In the genomic region with DNA sequence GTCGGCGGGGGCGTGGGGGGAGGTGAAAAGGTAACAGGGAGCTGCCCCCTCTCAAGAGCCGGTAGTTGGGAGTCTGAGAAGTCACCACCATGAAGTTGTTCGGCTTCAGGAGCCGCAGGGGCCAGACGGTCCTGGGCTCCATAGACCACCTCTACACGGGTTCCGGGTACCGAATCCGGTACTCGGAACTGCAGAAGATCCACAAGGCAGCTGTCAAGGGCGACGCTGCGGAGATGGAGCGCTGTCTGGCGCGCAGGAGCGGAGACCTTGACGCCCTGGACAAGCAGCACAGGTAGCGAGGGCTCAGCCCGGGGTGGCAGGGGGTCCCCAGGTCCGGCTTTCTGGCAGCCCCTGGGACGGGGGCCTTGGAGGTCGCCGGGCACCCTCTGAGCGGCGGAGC, we compare ENCODE assay signal across 8 cellular contexts. TPM values are rescaled to one million over a fixed set of nuclear protein-coding genes. Genes with fewer than 3 reads are reported as not detected.
DNase-seq lines count a peak whose midpoint lies in the region; ATAC-seq and TF ChIP-seq lines count a peak whose summit lies in the region.

No MANE protein-coding gene starts in this region.

- H3K9me3 Mint-ChIP-seq in activated T-helper 2 cell treated with anti-CD3 and anti-CD28 coated beads, Interferon-gamma antibody, Interleukin-2, Interleukin-4, amounts not matched to agents 10 μg/mL and 5 μg/mL and 100 μg/mL, durations not matched to agents 14 hours and 24 hours and 36 hours: no peaks in the 10 kb centered on the region

- intact Hi-C loops in activated T-helper 2 cell treated with anti-CD3 and anti-CD28 coated beads, Interferon-gamma antibody, Interleukin-2, Interleukin-4, amounts not matched to agents 10 μg/mL and 5 μg/mL and 100 μg/mL, durations not matched to agents 14 hours and 24 hours and 36 hours (cut with micrococcal nuclease): loop anchor here (5.0 kb wide), 1 partner anchor 238 kb away; no protein-coding TSS in a partner anchor
- intact Hi-C loops in lower lobe of right lung (cut with DNase I): no loop called here

- peaks cover 3% of the 10 kb centered on the region for H3K4me1 Mint-ChIP-seq in activated T-helper 2 cell treated with anti-CD3 and anti-CD28 coated beads, Interferon-gamma antibody, Interleukin-2, Interleukin-4, amounts not matched to agents 10 μg/mL and 5 μg/mL and 100 μg/mL, durations not matched to agents 14 hours and 24 hours and 36 hours (ENCODE audit: low read depth)

- H3K27ac Mint-ChIP-seq in activated T-helper 2 cell treated with anti-CD3 and anti-CD28 coated beads, Interferon-gamma antibody, Interleukin-2, Interleukin-4, amounts not matched to agents 10 μg/mL and 5 μg/mL and 100 μg/mL, durations not matched to agents 14 hours and 24 hours and 36 hours: peak overlapping the region; percentile 29

- H3K4me1 ChIP-seq in lower lobe of right lung: no peaks in the 10 kb centered on the region

- H3K27ac ChIP-seq in lower lobe of right lung: no peak overlapping the region

- DNase-seq in AG04449 (ENCODE audit: low read depth, low spot score) (no peak), lower lobe of right lung (no peak), midbrain (lab: John Stamatoyannopoulos, UW) (no peak), DMS153 (lab: John Stamatoyannopoulos, UW) (no peak), SHP77 (lab: John Stamatoyannopoulos, UW) (no peak)
- no peak for DNase-seq in activated T-helper 2 cell treated with anti-CD3 and anti-CD28 coated beads, Interferon-gamma antibody, Interleukin-2, Interleukin-4, amounts not matched to agents 10 μg/mL and 5 μg/mL and 100 μg/mL, durations not matched to agents 14 hours and 24 hours and 36 hours (ENCODE audit: low spot score)

- H3K27me3 Mint-ChIP-seq in activated T-helper 2 cell treated with anti-CD3 and anti-CD28 coated beads, Interferon-gamma antibody, Interleukin-2, Interleukin-4, amounts not matched to agents 10 μg/mL and 5 μg/mL and 100 μg/mL, durations not matched to agents 14 hours and 24 hours and 36 hours (ENCODE audit: low read depth): peaks cover 7% of the 10 kb centered on the region

- TF ChIP-seq CTCF in AG04449 (IDR thresholded peaks at IDR 0.05; ENCODE audit: insufficient read depth, low read length, missing control alignments): no peak
- no peak for TF ChIP-seq CTCF in lower lobe of right lung (IDR thresholded peaks at IDR 0.05)

- ATAC-seq in GM21723 (IDR thresholded peaks at IDR 0.05; ENCODE audit: unreplicated experiment) (peak; percentile 5), lower lobe of right lung (peak in 1 of 2 donors; percentile 43), HG03457 (IDR thresholded peaks at IDR 0.05; ENCODE audit: unreplicated experiment) (no peak)

- H3K36me3 Mint-ChIP-seq in activated T-helper 2 cell treated with anti-CD3 and anti-CD28 coated beads, Interferon-gamma antibody, Interleukin-2, Interleukin-4, amounts not matched to agents 10 μg/mL and 5 μg/mL and 100 μg/mL, durations not matched to agents 14 hours and 24 hours and 36 hours (ENCODE audit: low read depth): no peaks in the 10 kb centered on the region

- H3K27me3 ChIP-seq in lower lobe of right lung (ENCODE audit: low read depth): no peaks in the 10 kb centered on the region

- 0 out of 2 replicates have a peak overlapping the region, but pooled peaks have one; percentile 27 for H3K4me3 ChIP-seq in AG04449 (ENCODE audit: low read depth, low read length)
- peak overlapping the region; percentile 52 for H3K4me3 ChIP-seq in lower lobe of right lung

- no peaks in the 10 kb centered on the region for H3K9me3 ChIP-seq in lower lobe of right lung

- CTCF ChIA-PET in AG04449 (lab: Yijun Ruan, JAX): no interaction called here

- POLR2A ChIA-PET in AG04449 (lab: Yijun Ruan, JAX): no interaction called here

- H3K36me3 ChIP-seq in lower lobe of right lung: no peaks in the 10 kb centered on the region

- H3K4me3 Mint-ChIP-seq in activated T-helper 2 cell treated with anti-CD3 and anti-CD28 coated beads, Interferon-gamma antibody, Interleukin-2, Interleukin-4, amounts not matched to agents 10 μg/mL and 5 μg/mL and 100 μg/mL, durations not matched to agents 14 hours and 24 hours and 36 hours (ENCODE audit: low read depth): peak overlapping the region; percentile 85

RNA-seq across cellular contexts. Expression of a gene that starts 47.1 kb away (rescaled TPM):
- 21.3 and 24.2 TPM in 2 replicates for total RNA-seq in activated T-helper 2 cell treated with anti-CD3 and anti-CD28 coated beads, Interferon-gamma antibody, Interleukin-2, Interleukin-4, amounts not matched to agents 10 μg/mL and 5 μg/mL and 100 μg/mL, durations not matched to agents 14 hours and 24 hours and 36 hours
- total RNA-seq in lower lobe of right lung: 7.0 TPM
